ENCODE assay signal across 8 cellular contexts in genomic region chr6:159790149-159790946, GRCh38. TPM values are rescaled to one million over a fixed set of nuclear protein-coding genes. Genes with fewer than 3 reads are reported as not detected.
DNase-seq lines count a peak whose midpoint lies in the region; ATAC-seq, FAIRE-seq and TF ChIP-seq lines count a peak whose summit lies in the region.

MRPL18 (plus strand) TSS chr6:159790467; CDS start chr6:159790588, 121 bp downstream.

- peak; percentile 83 to 84 for TF ChIP-seq POLR2A in HepG2 (IDR thresholded peaks at IDR 0.05; ENCODE audit: insufficient read depth in 1 of 2, low read depth in 2 of 2, low read length in 2 of 2)

- POLR2A ChIA-PET in HepG2 (lab: Yijun Ruan, JAX) = interaction anchor here (0.6 to 7.1 kb wide), 33 partner anchors 8 to 790 kb away, joined by 3 to 165 read pairs (median 6); partner anchors contain the start of genes ACAT2, PNLDC1, RSPH3 and SOD2

- peaks cover 2 to 24% of the 10 kb centered on the region in 2 experiments; a peak in 4 of 5 replicates for H3K36me3 ChIP-seq in HepG2 (replicated peaks in 1 of 2; ENCODE audit: control insufficient read depth in 1 of 2, insufficient read depth in 2 of 2, low read length in 2 of 2)

- no TSS peak for BruUV-seq in HepG2 (replicated peaks; lab: Mats Ljungman, UMichigan)

- DNase-seq in CD14-positive monocyte (ENCODE audit: low spot score) (peak; percentile 88), NCI-H82 (lab: John Stamatoyannopoulos, UW) (peak; percentile 99), dermis microvascular lymphatic vessel endothelial cell (ENCODE audit: low read depth in 2 of 2) (peak; percentile 95 to 99), HepG2 (ENCODE audit: low spot score) (peak; percentile 99)
- peak; percentile 88 to 91 for DNase-seq in activated CD4-positive, alpha-beta T cell treated with anti-CD3 and anti-CD28 coated beads, Interleukin-2, amount 50 U/mL, for 48 hours
- DNase-seq in stimulated activated CD4-positive, alpha-beta T cell treated with anti-CD3 and anti-CD28 coated beads, Interleukin-4, amount 100 ng/mL, for 24 hours = peak; percentile 92

- ATAC-seq in GM19397 (IDR thresholded peaks at IDR 0.05; ENCODE audit: unreplicated experiment) (peak; percentile 83), HG03571 (IDR thresholded peaks at IDR 0.05; ENCODE audit: unreplicated experiment) (peak; percentile 81), HepG2 (peak; percentile 93)

- H3K27me3 Mint-ChIP-seq in CD14-positive monocyte (ENCODE audit: low read depth in 3 of 3) = peaks cover 0 to 1% (median 0%) of the 10 kb centered on the region in 3 donors

- H3K4me3 ChIP-seq in HepG2 (replicated peaks in 1 of 3; ENCODE audit: insufficient read depth in 1 of 3, low read depth in 2 of 3, low read length in 3 of 3) = peak within 1 kb of the TSS; percentile 91 to 94 (median 93)

- H3K36me3 Mint-ChIP-seq in CD14-positive monocyte = peaks cover 41 to 50% of the 10 kb centered on the region in 2 donors

- WGBS in HepG2 (ENCODE audit: low lambda C conversion rate) = under 1% methylated on average over 26 of the region's 55 CpGs

- no peaks in the 10 kb centered on the region for H3K9me3 Mint-ChIP-seq in CD14-positive monocyte

- H3K4me1 Mint-ChIP-seq in CD14-positive monocyte = peaks cover 32% of the 10 kb centered on the region

- TF ChIP-seq RAD21 in HepG2 (CRISPR knock-in tag; IDR thresholded peaks at IDR 0.05) = no peak

- H3K79me2 ChIP-seq in HepG2 (ENCODE audit: insufficient read depth, low read length) = peaks cover 80% of the 10 kb centered on the region

- H3K27me3 ChIP-seq in HepG2 (ENCODE audit: control insufficient read depth in 1 of 2, insufficient read depth in 2 of 2, low read length in 2 of 2) = no peaks in the 10 kb centered on the region; a peak in 1 of 5 replicates

- peaks cover 21% of the 10 kb centered on the region for H4K20me1 ChIP-seq in HepG2 (ENCODE audit: insufficient read depth, low read length)

- TF ChIP-seq EP300 in HepG2 (IDR thresholded peaks at IDR 0.05; ENCODE audit: low read depth in 2 of 2, low read length in 2 of 2) (no peak), HepG2 (CRISPR knock-in tag; IDR thresholded peaks at IDR 0.05; ENCODE audit: borderline replicate concordance) (no peak)

- TF ChIP-seq CTCF in CD14-positive monocyte (IDR thresholded peaks at IDR 0.05) (no peak), HepG2 (CRISPR knock-in tag; IDR thresholded peaks at IDR 0.05) (no peak)

- H3K4me3 Mint-ChIP-seq in CD14-positive monocyte = peak within 1 kb of the TSS; percentile 94 to 97

- H3K4me1 ChIP-seq in HepG2 (ENCODE audit: insufficient read depth, low read length) = peaks cover 71% of the 10 kb centered on the region

- peak; percentile 76 for FAIRE-seq in HepG2 (lab: Jason Lieb, UNC)

- H3K27ac Mint-ChIP-seq in CD14-positive monocyte = peak within 1 kb of the TSS; percentile 95 to 98 (median 98)

- in situ Hi-C loops in HepG2 (cut with HindIII; ENCODE audit: extremely low pct_ligation_motif_present, low pct_unique_long_range_greater_than_20kb) = loop anchor here (5.0 kb wide), 1 partner anchor 98 kb away; the partner anchor contains the start of gene SOD2

- H3K9me3 ChIP-seq in HepG2 (ENCODE audit: low read length) = no peaks in the 10 kb centered on the region

- intact Hi-C loops in CD14-positive monocyte (cut with micrococcal nuclease) (loop anchor here in 1 of 2 donors (2.0 kb wide), 1 partner anchor 98 kb away; the partner anchor contains the start of gene SOD2), HepG2 (cut with micrococcal nuclease; ENCODE audit: unreplicated experiment) (loop anchor here (1.0 to 5.0 kb wide), 3 partner anchors 16 to 99 kb away; no protein-coding TSS in a partner anchor)

- H2AFZ ChIP-seq in HepG2 (ENCODE audit: low read length) = peak within 1 kb of the TSS; percentile 55

- peak within 1 kb of the TSS; percentile 92 for H3K9ac ChIP-seq in HepG2 (ENCODE audit: insufficient read depth, low read depth, low read length)

- CTCF ChIA-PET in HepG2 (lab: Yijun Ruan, JAX; ENCODE audit: low intra/inter-chr PET ratio, low total read pairs) = no interaction called here

- H3K4me2 ChIP-seq in HepG2 (ENCODE audit: low read depth, low read length) = peak within 1 kb of the TSS; percentile 99

- peak within 1 kb of the TSS; percentile 91 for H3K27ac ChIP-seq in HepG2 (ENCODE audit: extremely low read length, insufficient read depth, low read length)

TF ChIP-seq in HepG2, 621 proteins besides CTCF, POLR2A, EP300 and RAD21 (continues in another document):
- peak; percentile 76 for TF ChIP-seq ELF3 (CRISPR knock-in tag; IDR thresholded peaks at IDR 0.05)
- no peak for TF ChIP-seq CENPX (CRISPR knock-in tag; IDR thresholded peaks at IDR 0.05)
- TF ChIP-seq MAZ (IDR thresholded peaks at IDR 0.05; ENCODE audit: borderline replicate concordance, low read depth, low read length) = no peak
- TF ChIP-seq MAZ (CRISPR knock-in tag; IDR thresholded peaks at IDR 0.05; ENCODE audit: low read depth) = no peak; the same call in 1 of the 2 replicates
- no peak for TF ChIP-seq ATF7 (IDR thresholded peaks at IDR 0.05)
- TF ChIP-seq ATF7 (CRISPR knock-in tag; IDR thresholded peaks at IDR 0.05) = no peak; the same call in 1 of the 2 replicates
- no peak for TF ChIP-seq ZNF251 (CRISPR knock-in tag; IDR thresholded peaks at IDR 0.05)
- TF ChIP-seq NKX3-1 (CRISPR knock-in tag; IDR thresholded peaks at IDR 0.05) = no peak
- TF ChIP-seq HOXA9 (CRISPR knock-in tag; IDR thresholded peaks at IDR 0.05; ENCODE audit: borderline replicate concordance) = no peak
- no peak for TF ChIP-seq ZNF883 (CRISPR knock-in tag; IDR thresholded peaks at IDR 0.05; ENCODE audit: not compliant biosample characterization)
- TF ChIP-seq ZHX2 (IDR thresholded peaks at IDR 0.05; ENCODE audit: low read depth) = no peak
- 0 out of 2 replicates have a peak, but pooled peaks have one; percentile 43 for TF ChIP-seq ZHX2 (CRISPR knock-in tag; IDR thresholded peaks at IDR 0.05; ENCODE audit: borderline replicate concordance)

RNA-seq across cellular contexts. Expression of gene MRPL18, which starts in this region (rescaled TPM):
- polyA plus RNA-seq in CD14-positive monocyte (10 to 100 TPM; 74.1 to 88.2 TPM), HepG2 (2011; rRNA removed) (74.2 and 85.6 TPM in 2 replicates)
- total RNA-seq in dermis microvascular lymphatic vessel endothelial cell (48.9 and 63.0 TPM in 2 replicates), HepG2 (2016; rRNA removed; fragmentation: Illumina TruSeq; extraction: Trizol) (176 and 241 TPM in 2 replicates)
- total RNA-seq in HepG2 (2016; cell fraction: cytosol; rRNA removed; fragmentation: Illumina TruSeq; extraction: Trizol; ENCODE audit: low read depth) = 87.3 and 95.0 TPM in 2 replicates
- 183 and 249 TPM in 2 replicates for total RNA-seq in HepG2 (2016; cell fraction: insoluble cytoplasmic fraction; rRNA removed; fragmentation: Illumina TruSeq; extraction: Trizol)
- 132 TPM in 2 replicates for total RNA-seq in HepG2 (2016; cell fraction: membrane; rRNA removed; fragmentation: Illumina TruSeq; extraction: Trizol)
- total RNA-seq in HepG2 (2016; cell fraction: nucleus; rRNA removed; fragmentation: Illumina TruSeq; extraction: Trizol) = 62.7 and 70.4 TPM in 2 replicates
- polyA plus RNA-seq in HepG2 (2011; cell fraction: cytosol; rRNA removed) = 65.6 and 79.0 TPM in 2 replicates
- 20.8 and 28.8 TPM in 2 replicates for polyA plus RNA-seq in HepG2 (2011; cell fraction: nucleus; rRNA removed)
- 63.5 and 72.2 TPM in 2 replicates for polyA plus RNA-seq in HepG2 (2012)
- polyA plus RNA-seq in HepG2 (2016; cell fraction: cytosol; fragmentation: Illumina TruSeq; extraction: Trizol; ENCODE audit: low read depth) = 85.1 and 96.0 TPM in 2 replicates
- 291 and 300 TPM in 2 replicates for polyA plus RNA-seq in HepG2 (2016; cell fraction: insoluble cytoplasmic fraction; fragmentation: Illumina TruSeq; extraction: Trizol; ENCODE audit: low read depth)
- 120 and 134 TPM in 2 replicates for polyA plus RNA-seq in HepG2 (2016; cell fraction: membrane; fragmentation: Illumina TruSeq; extraction: Trizol; ENCODE audit: low read depth)
- 124 and 125 TPM in 2 replicates for polyA plus RNA-seq in HepG2 (2016; cell fraction: nucleus; fragmentation: Illumina TruSeq; extraction: Trizol; ENCODE audit: insufficient read depth, low read depth)
- 34.2 and 40.9 TPM in 2 replicates for polyA minus RNA-seq in HepG2 (2011; rRNA and poly(A)+ RNA removed; ENCODE audit: low replicate concordance)
- polyA minus RNA-seq in HepG2 (2011; cell fraction: cytosol; rRNA and poly(A)+ RNA removed) = 21.3 and 22.0 TPM in 2 replicates
- 17.4 and 18.3 TPM in 2 replicates for polyA minus RNA-seq in HepG2 (2011; cell fraction: nucleus; rRNA and poly(A)+ RNA removed)

Comparison
In these comparisons a context has a peak if more than half of its experiments do, and no peak if none do; other contexts are left out.
1. Peak in every context shown above with its lines: DNase-seq, ATAC-seq, H3K4me3 ChIP-seq and H3K27ac ChIP-seq.